Comparison of ENCODE assay signal across 13 cellular contexts in the genomic region with DNA sequence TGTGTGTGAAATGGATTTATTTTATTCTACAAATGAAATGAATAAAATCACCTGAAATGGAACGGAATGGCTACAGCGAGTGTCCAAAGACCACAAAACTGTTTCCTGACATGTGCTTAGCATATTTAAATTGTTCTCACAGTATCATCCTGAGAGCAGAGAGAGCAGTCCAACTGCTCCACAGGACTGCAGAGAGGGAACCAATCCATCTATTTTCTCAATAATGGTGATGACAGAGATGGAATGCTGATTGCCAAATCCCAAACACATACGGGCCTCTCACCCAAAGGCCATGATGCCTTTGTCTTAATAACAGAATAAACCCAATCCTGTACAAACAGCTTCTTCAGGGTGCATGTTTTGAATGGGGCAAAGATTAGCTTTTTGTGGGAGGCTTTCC.
"Had no signal": no experiment of that assay in that cellular context is flagged by ENCODE, and none has a peak within 500 bp of the region (broad histone marks: within the 10 kb centered on the region; RNA-seq: fewer than 3 reads in every experiment).

No MANE protein-coding gene starts in this region.

- ATAC-seq: activated CD8-positive, alpha-beta memory T cell treated with anti-CD3 and anti-CD28 coated beads, Interleukin-2, amount 10 ng/mL, durations not matched to agents 7 days and 5 days; left lung; stimulated activated naive CD8-positive, alpha-beta T cell treated with anti-CD3 and anti-CD28 coated beads, Interleukin-15, Interleukin-2, amounts not matched to agents 100 U/mL and 50 U/mL, for 24 hours had no signal

- H3K27ac ChIP-seq: psoas muscle, sigmoid colon, testis had no signal

- H3K4me1 ChIP-seq: psoas muscle, sigmoid colon had no signal

- H3K27me3 Mint-ChIP-seq: activated CD8-positive, alpha-beta memory T cell treated with anti-CD3 and anti-CD28 coated beads, Interleukin-2, amount 10 ng/mL, durations not matched to agents 7 days and 5 days; memory B cell had no signal

- H3K9me3 Mint-ChIP-seq: memory B cell had no signal

- H3K4me3 ChIP-seq: left lung, psoas muscle, sigmoid colon, testis, upper lobe of right lung had no signal

- H3K4me3 Mint-ChIP-seq: activated CD8-positive, alpha-beta memory T cell treated with anti-CD3 and anti-CD28 coated beads, Interleukin-2, amount 10 ng/mL, durations not matched to agents 7 days and 5 days; memory B cell had no signal

- H3K4me1 Mint-ChIP-seq: memory B cell had no signal

- H3K27me3 ChIP-seq: left lung, sigmoid colon, testis, upper lobe of right lung had no signal

- DNase-seq: activated CD8-positive, alpha-beta memory T cell treated with anti-CD3 and anti-CD28 coated beads, Interleukin-2, amount 10 ng/mL, durations not matched to agents 7 days and 5 days; activated T-cell treated with anti-CD3 and anti-CD28 coated beads, Interleukin-2, amount 50 U/mL, for 48 hours; effector CD4-positive, alpha-beta T cell; islet precursor cell; left lung; psoas muscle; sigmoid colon; stimulated activated CD4-positive, alpha-beta T cell treated with anti-CD3 and anti-CD28 coated beads, Interleukin-4, amount 100 ng/mL, for 1 hour; stimulated activated CD8-positive, alpha-beta memory T cell treated with anti-CD3 and anti-CD28 coated beads, Interleukin-4, amount 100 ng/mL, for 48 hours; stimulated activated naive CD8-positive, alpha-beta T cell treated with anti-CD3 and anti-CD28 coated beads, Interleukin-15, Interleukin-2, amounts not matched to agents 100 U/mL and 50 U/mL, for 24 hours; testis; upper lobe of right lung had no signal

- H3K27ac Mint-ChIP-seq: activated CD8-positive, alpha-beta memory T cell treated with anti-CD3 and anti-CD28 coated beads, Interleukin-2, amount 10 ng/mL, durations not matched to agents 7 days and 5 days; memory B cell had no signal
